Comparison of ENCODE assay signal across 10 cellular contexts in genomic region chr3:53650424-53650823, GRCh38.
A peak's percentile ranks its signal among the peaks of the same experiment; 100 is the strongest.
DNase-seq lines count a peak whose midpoint lies in the region; ATAC-seq, FAIRE-seq and TF ChIP-seq lines count a peak whose summit lies in the region.
"Had no signal": no experiment of that assay in that cellular context is flagged by ENCODE, and none has a peak within 500 bp of the region (broad histone marks: within the 10 kb centered on the region; RNA-seq: fewer than 3 reads in every experiment).

No MANE protein-coding gene starts in this region.

- FAIRE-seq in urothelium cell line (lab: Jason Lieb, UNC): no peak

- peak overlapping the region; percentile 64 for H3K4me3 ChIP-seq in OCI-LY3 (ENCODE audit: low read length)
- H3K4me3 ChIP-seq in spleen: no peak overlapping the region

- ATAC-seq in GM18511 (IDR thresholded peaks at IDR 0.05; ENCODE audit: unreplicated experiment) (peak; percentile 84), GM19452 (IDR thresholded peaks at IDR 0.05; ENCODE audit: unreplicated experiment) (peak; percentile 48), HG02938 (IDR thresholded peaks at IDR 0.05; ENCODE audit: unreplicated experiment) (peak; percentile 65)

- no peaks in the 10 kb centered on the region for H3K79me2 ChIP-seq in OCI-LY3 (ENCODE audit: low read length)
- H3K79me2 ChIP-seq: parathyroid adenoma had no signal

- TF ChIP-seq CTCF in OCI-LY3 (IDR thresholded peaks at IDR 0.05; ENCODE audit: low read depth, low read length) (no peak), spleen (IDR thresholded peaks at IDR 0.05 in 8 of 11, conservative IDR thresholded peaks at IDR 0.05 in 3 of 11) (no peak)

- H3K9me3 ChIP-seq in OCI-LY3 (ENCODE audit: insufficient read depth, low read length): peaks cover 31% of the 10 kb centered on the region; the same call in 1 of the 2 replicates
- H3K9me3 ChIP-seq in spleen: peaks cover 0 to 29% (median 20%) of the 10 kb centered on the region in 8 donors

- no peak for TF ChIP-seq POLR2A in spleen (IDR thresholded peaks at IDR 0.05)

- no peaks in the 10 kb centered on the region for H4K20me1 ChIP-seq in OCI-LY3 (ENCODE audit: insufficient read depth, low read length)

- DNase-seq in kidney tubule cell (ENCODE audit: low spot score) (no peak), urothelium cell line (ENCODE audit: low spot score) (no peak), spleen (no peak)
- DNase-seq in stimulated activated naive CD4-positive, alpha-beta T cell treated with Interleukin-2 at 50 U/mL for 16 hours (lab: John Stamatoyannopoulos, UW): no peak
- DNase-seq: foreskin fibroblast had no signal

- H3K4me1 ChIP-seq in OCI-LY3 (ENCODE audit: low read length) (peaks cover 57% of the 10 kb centered on the region), spleen (peaks cover 0 to 5% (median 0%) of the 10 kb centered on the region in 6 donors)
- H3K4me1 ChIP-seq: parathyroid adenoma had no signal

- no peak overlapping the region for H2AFZ ChIP-seq in OCI-LY3 (ENCODE audit: low read depth, low read length)
- H2AFZ ChIP-seq: parathyroid adenoma had no signal

- peaks cover 12% of the 10 kb centered on the region for H3K36me3 ChIP-seq in OCI-LY3 (replicated peaks; ENCODE audit: low read depth, low read length)
- H3K36me3 ChIP-seq in spleen: no peaks in the 10 kb centered on the region

- H3K9ac ChIP-seq in OCI-LY3 (ENCODE audit: low read length): peak overlapping the region; percentile 61
- H3K9ac ChIP-seq: parathyroid adenoma had no signal

- H3K27me3 ChIP-seq in OCI-LY3 (ENCODE audit: low read depth, low read length) (no peaks in the 10 kb centered on the region), spleen (replicated peaks in 1 of 7) (peaks cover 0 to 7% (median 0%) of the 10 kb centered on the region in 7 donors)

- H3K27ac ChIP-seq in OCI-LY3 (ENCODE audit: low read length) (peak overlapping the region; percentile 83), spleen (no peak overlapping the region)
- H3K27ac ChIP-seq: parathyroid adenoma had no signal

- intact Hi-C loops in spleen (cut with DNase I; ENCODE audit: low total_unique reads): no loop called here

- 38 to 76% (median 51%) methylated on average over 5 of the region's 5 CpGs for WGBS in spleen, 5 donors

- H3K4me2 ChIP-seq in OCI-LY3 (ENCODE audit: low read length): peak overlapping the region; percentile 81
